32 cellular contexts compared by ENCODE assay signal in genomic region chrX:114049063-114049462, GRCh38.
"Had no signal": no experiment of that assay in that cellular context is flagged by ENCODE, and none has a peak within 500 bp of the region (broad histone marks: within the 10 kb centered on the region; RNA-seq: fewer than 3 reads in every experiment).

No MANE protein-coding gene starts in this region.

- H3K27me3 ChIP-seq: ascending aorta, cardiac muscle cell, Peyer's patch, SJCRH30 had no signal

- DNase-seq: activated CD4-positive, alpha-beta T cell treated with anti-CD3 and anti-CD28 coated beads, Interleukin-2, amount 10 ng/mL, durations not matched to agents 24 days and 14 days; activated CD4-positive, alpha-beta T cell treated with anti-CD3 and anti-CD28 coated beads, Interleukin-2, amount 50 U/mL, for 48 hours; activated CD8-positive, alpha-beta memory T cell treated with anti-CD3 and anti-CD28 coated beads for 24 hours; activated effector memory CD4-positive, alpha-beta T cell treated with anti-CD3 and anti-CD28 coated beads, Interleukin-2, amount 50 U/mL, for 16 hours; activated naive CD4-positive, alpha-beta T cell treated with Interleukin-2 at 50 U/mL for 16 hours; activated naive CD8-positive, alpha-beta T cell treated with anti-CD3 and anti-CD28 coated beads, Interleukin-2, amount 50 U/mL, for 24 hours; activated T-cell treated with anti-CD3 and anti-CD28 coated beads, Interleukin-2, amount 50 U/mL, for 4 hours; amniotic stem cell; KG1; MV-4-11; NCI-H1092 treated with DMSO at 0.1 percent for 48 hours; NCI-H1417 treated with DMSO at 0.1 percent for 48 hours; NCI-H1694; NCI-H2029; NCI-H2107; NCI-H2171 treated with DMSO at 0.1 percent for 48 hours; NCI-H226; NCI-H526 treated with DMSO at 0.1 percent for 48 hours; NCI-H82; NK-92 treated with Interleukin-12 subunit alpha and Interleukin-12 subunit beta, amount 100 ng/mL, for 24 hours; Peyer's patch; Right ventricle myocardium superior; SJCRH30; SK-N-SH; T-helper 1 cell; WERI-Rb-1 had no signal

- H3K4me3 ChIP-seq: ascending aorta, cardiac muscle cell, Peyer's patch, SJCRH30 had no signal

- H3K4me1 ChIP-seq: ascending aorta, Peyer's patch, SJCRH30 had no signal

- ATAC-seq: activated CD4-positive, CD25-positive, alpha-beta regulatory T cell treated with anti-CD3 and anti-CD28 coated beads, Interleukin-2, amount 50 U/mL, for 24 hours; activated naive CD4-positive, alpha-beta T cell treated with anti-CD3 and anti-CD28 coated beads, Interleukin-2, amount 50 U/mL, for 72 hours; activated naive CD8-positive, alpha-beta T cell treated with anti-CD3 and anti-CD28 coated beads, Interleukin-2, amount 50 U/mL, for 24 hours; activated T-cell treated with anti-CD3 and anti-CD28 coated beads, Interleukin-2, amount 50 U/mL, for 4 hours had no signal

- H3K4me1 Mint-ChIP-seq: activated CD4-positive, alpha-beta T cell treated with anti-CD3 and anti-CD28 coated beads, Interleukin-2, amount 10 ng/mL, durations not matched to agents 24 days and 14 days; activated naive CD8-positive, alpha-beta T cell treated with anti-CD3 and anti-CD28 coated beads, Interleukin-2, amount 50 U/mL, for 24 hours; brain had no signal

- H3K27me3 Mint-ChIP-seq: activated CD4-positive, alpha-beta T cell treated with anti-CD3 and anti-CD28 coated beads, Interleukin-2, amount 10 ng/mL, durations not matched to agents 24 days and 14 days; activated naive CD8-positive, alpha-beta T cell treated with anti-CD3 and anti-CD28 coated beads, Interleukin-2, amount 50 U/mL, for 24 hours had no signal

- H3K27ac Mint-ChIP-seq: activated CD4-positive, alpha-beta T cell treated with anti-CD3 and anti-CD28 coated beads, Interleukin-2, amount 10 ng/mL, durations not matched to agents 24 days and 14 days; activated naive CD4-positive, alpha-beta T cell treated with anti-CD3 and anti-CD28 coated beads, Interleukin-2, amount 50 U/mL, for 72 hours; activated naive CD8-positive, alpha-beta T cell treated with anti-CD3 and anti-CD28 coated beads, Interleukin-2, amount 50 U/mL, for 24 hours; brain had no signal

- H3K27ac ChIP-seq: ascending aorta, cardiac muscle cell, Peyer's patch, RWPE1, SJCRH30, WERI-Rb-1 had no signal

- H3K9me3 ChIP-seq: ascending aorta, Peyer's patch, SJCRH30, SK-N-SH had no signal

- H3K36me3 Mint-ChIP-seq: activated naive CD4-positive, alpha-beta T cell treated with anti-CD3 and anti-CD28 coated beads, Interleukin-2, amount 50 U/mL, for 72 hours; brain had no signal

- H3K9ac ChIP-seq: SK-N-SH had no signal

- H3K36me3 ChIP-seq: ascending aorta, cardiac muscle cell, Peyer's patch, SJCRH30, WERI-Rb-1 had no signal

- H3K4me2 ChIP-seq: SK-N-SH had no signal

- H3K9me3 Mint-ChIP-seq: activated CD4-positive, alpha-beta T cell treated with anti-CD3 and anti-CD28 coated beads, Interleukin-2, amount 10 ng/mL, durations not matched to agents 24 days and 14 days; activated naive CD8-positive, alpha-beta T cell treated with anti-CD3 and anti-CD28 coated beads, Interleukin-2, amount 50 U/mL, for 24 hours; brain had no signal

- H3K4me3 Mint-ChIP-seq: activated CD4-positive, alpha-beta T cell treated with anti-CD3 and anti-CD28 coated beads, Interleukin-2, amount 10 ng/mL, durations not matched to agents 24 days and 14 days; activated naive CD8-positive, alpha-beta T cell treated with anti-CD3 and anti-CD28 coated beads, Interleukin-2, amount 50 U/mL, for 24 hours; activated T-cell treated with anti-CD3 and anti-CD28 coated beads, Interleukin-2, amount 50 U/mL, for 4 hours; brain had no signal
